In the genomic region with DNA sequence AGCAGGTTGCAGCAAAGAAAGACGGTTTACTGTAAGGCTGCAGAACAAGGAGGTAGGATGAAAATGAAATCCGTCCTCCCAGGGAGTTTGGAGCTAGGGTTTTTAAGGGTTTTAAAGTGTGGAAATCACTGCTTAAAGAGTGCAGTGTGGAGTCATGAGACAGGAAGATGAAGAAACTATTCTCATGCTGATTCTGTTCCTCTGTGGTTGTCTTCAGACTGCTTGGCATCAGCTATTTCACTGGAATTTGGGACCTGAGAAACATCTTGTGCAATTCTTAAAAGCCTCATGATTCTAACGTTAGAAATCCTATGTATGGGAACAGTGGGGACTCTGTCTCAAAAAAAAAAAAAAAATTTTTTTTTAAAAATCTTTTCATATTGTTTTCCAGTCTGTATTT, we compare ENCODE assay signal across 17 cellular contexts. TPM values are rescaled to one million over a fixed set of nuclear protein-coding genes. Genes with fewer than 3 reads are reported as not detected.
DNase-seq lines count a peak whose midpoint lies in the region; ATAC-seq, FAIRE-seq and TF ChIP-seq lines count a peak whose summit lies in the region.
"Had no signal": no experiment of that assay in that cellular context is flagged by ENCODE, and none has a peak within 500 bp of the region (broad histone marks: within the 10 kb centered on the region; RNA-seq: fewer than 3 reads in every experiment).

No MANE protein-coding gene starts in this region.

- H3K27ac ChIP-seq in HUES64 (ENCODE audit: low read depth, low read length) (peak overlapping the region; percentile 11), esophagus muscularis mucosa (replicated peaks in 1 of 4) (peak overlapping the region; percentile 54 to 68 (median 58)), pancreas (peak overlapping the region in 1 of 4 donors; percentile 25)

- H3K27me3 ChIP-seq in HUES64 (ENCODE audit: insufficient read depth, low read length) = no peaks in the 10 kb centered on the region
- H3K27me3 ChIP-seq in esophagus muscularis mucosa = no peaks in the 10 kb centered on the region
- H3K27me3 ChIP-seq in pancreas = no peaks in the 10 kb centered on the region
- H3K27me3 ChIP-seq: MG63 had no signal

- H3K9me3 ChIP-seq in HUES64 (ENCODE audit: insufficient read depth, low read depth, low read length) (no peaks in the 10 kb centered on the region), esophagus muscularis mucosa (no peaks in the 10 kb centered on the region), pancreas (no peaks in the 10 kb centered on the region)
- H3K9me3 ChIP-seq: MG63 had no signal

- H3K4me3 ChIP-seq in HUES64 (ENCODE audit: low read length) (no peak overlapping the region), esophagus muscularis mucosa (no peak overlapping the region), pancreas (no peak overlapping the region)
- H3K4me3 ChIP-seq: MG63 had no signal

- peaks cover 8% of the 10 kb centered on the region for H3K4me1 ChIP-seq in HUES64 (ENCODE audit: insufficient read depth, low read length)
- peaks cover 0 to 36% (median 17%) of the 10 kb centered on the region in 4 donors for H3K4me1 ChIP-seq in esophagus muscularis mucosa
- peaks cover 0 to 2% (median 0%) of the 10 kb centered on the region in 3 donors for H3K4me1 ChIP-seq in pancreas

- FAIRE-seq in pancreas (lab: Jason Lieb, UNC) = no peak
- FAIRE-seq: GM12891, small intestine had no signal

- WGBS in HUES64 = 48% methylated on average over 3 of the region's 3 CpGs
- 62% methylated on average over 3 of the region's 3 CpGs for WGBS in esophagus muscularis mucosa
- 56 to 58% methylated on average over 3 of the region's 3 CpGs for WGBS in pancreas, 2 donors

- no peak for TF ChIP-seq CTCF in esophagus muscularis mucosa (IDR thresholded peaks at IDR 0.05)
- TF ChIP-seq CTCF in pancreas (IDR thresholded peaks at IDR 0.05) = no peak

- TF ChIP-seq EP300 in esophagus muscularis mucosa (IDR thresholded peaks at IDR 0.05) = no peak

- H3K36me3 ChIP-seq in HUES64 (ENCODE audit: insufficient read depth, low read length) = peaks cover 16% of the 10 kb centered on the region
- peaks cover 0 to 7% (median 0%) of the 10 kb centered on the region in 4 donors for H3K36me3 ChIP-seq in esophagus muscularis mucosa
- no peaks in the 10 kb centered on the region for H3K36me3 ChIP-seq in pancreas
- H3K36me3 ChIP-seq: MG63 had no signal

- DNase-seq in AG08396 (ENCODE audit: low spot score) (peak; percentile 34), esophagus muscularis mucosa (ENCODE audit: extremely low spot score) (no peak), pancreas (no peak), NCI-H146 treated with DMSO at 0.1 percent for 48 hours (lab: John Stamatoyannopoulos, UW; ENCODE audit: unreplicated experiment) (no peak), ecto neural progenitor cell (ENCODE audit: low spot score) (no peak)
- DNase-seq: activated T-cell treated with anti-CD3 and anti-CD28 coated beads for 4 hours; CD8-positive, alpha-beta T cell; effector CD8-positive, alpha-beta T cell; left colon; MG63; NCI-H82; small intestine; T-helper 2 cell had no signal

- intact Hi-C loops in esophagus muscularis mucosa (cut with DNase I) (no loop called here), pancreas (cut with DNase I) (no loop called here)

- peak in 3 of 4 donors; percentile 7 to 24 (median 14) for ATAC-seq in pancreas
- ATAC-seq in HG02970 (IDR thresholded peaks at IDR 0.05; ENCODE audit: low FRiP score, unreplicated experiment) = no peak
- ATAC-seq in GM19467 (IDR thresholded peaks at IDR 0.05; ENCODE audit: unreplicated experiment) = no peak
- ATAC-seq: CD8-positive, alpha-beta T cell; left colon had no signal

- TF ChIP-seq POLR2A in esophagus muscularis mucosa (IDR thresholded peaks at IDR 0.05; ENCODE audit: low read depth) = no peak

- peak overlapping the region; percentile 24; the same call in 1 of the 2 replicates for H3K9ac ChIP-seq in HUES64 (ENCODE audit: low read depth, low read length)

RNA-seq across cellular contexts. Expression of a gene that starts 11.4 kb away (rescaled TPM):
- 22.4 TPM for polyA plus RNA-seq in HUES64 (2013, experiment 1 of 2)
- 20.5 TPM for polyA plus RNA-seq in HUES64 (2013, experiment 2 of 2)
- total RNA-seq in esophagus muscularis mucosa = 10 to 100 TPM; 12.0 to 19.4 (median 16.3) TPM
- 10 to 100 TPM in 5 of 6 donors, 1 to 10 TPM in 1; 9.4 to 13.2 (median 11.3) TPM for total RNA-seq in pancreas
- 10 to 100 TPM; 14.3 to 14.5 TPM for polyA plus RNA-seq in pancreas

Comparison
In these comparisons a context has a peak if more than half of its experiments do, and no peak if none do; other contexts are left out.
1. ATAC-seq: peak in pancreas (3 of 4); none in HG02970 (single experiment) and GM19467 (single experiment).